8 cellular contexts compared by ENCODE assay signal in genomic region chrX:155028192-155028591, GRCh38. TPM values are rescaled to one million over a fixed set of nuclear protein-coding genes. Genes with fewer than 3 reads are reported as not detected.
DNase-seq lines count a peak whose midpoint lies in the region; ATAC-seq and TF ChIP-seq lines count a peak whose summit lies in the region.

No MANE protein-coding gene starts in this region.

- no peaks in the 10 kb centered on the region for H3K36me3 ChIP-seq in iPS-18a (ENCODE audit: control insufficient read depth, low read depth, low read length)
- H3K36me3 ChIP-seq in thoracic aorta, result no peaks in the 10 kb centered on the region

- H3K9ac ChIP-seq in iPS-18a (ENCODE audit: low read length), result peak overlapping the region; percentile 94

- H3K27ac ChIP-seq in VCaP, result peak overlapping the region; percentile 92
- H3K27ac ChIP-seq in iPS-18a (ENCODE audit: low read length), result no peak overlapping the region
- peak overlapping the region; percentile 94 to 97 for H3K27ac ChIP-seq in thoracic aorta

- H3K4me3 Mint-ChIP-seq in activated T-cell treated with anti-CD3 and anti-CD28 coated beads, Interleukin-2, amount 50 U/mL, for 72 hours, result peak overlapping the region; percentile 81 to 96

- H3K27ac Mint-ChIP-seq in activated T-cell treated with anti-CD3 and anti-CD28 coated beads, Interleukin-2, amount 50 U/mL, for 72 hours, result peak overlapping the region; percentile 99

- no peak for ATAC-seq in activated T-cell treated with anti-CD3 and anti-CD28 coated beads, Interleukin-2, amount 50 U/mL, for 72 hours (replicated peaks in 1 of 2)
- no peak for ATAC-seq in thoracic aorta (ENCODE audit: insufficient number of reproducible peaks, low FRiP score, low read depth)
- no peak for ATAC-seq in GM18907 (IDR thresholded peaks at IDR 0.05; ENCODE audit: unreplicated experiment)

- H3K9me3 Mint-ChIP-seq in activated T-cell treated with anti-CD3 and anti-CD28 coated beads, Interleukin-2, amount 50 U/mL, for 72 hours, result no peaks in the 10 kb centered on the region

- peak overlapping the region; percentile 90 for H3K4me3 ChIP-seq in iPS-18a (ENCODE audit: low read length)
- peak overlapping the region; percentile 82 for H3K4me3 ChIP-seq in thoracic aorta

- H3K9me3 ChIP-seq in iPS-18a (ENCODE audit: control insufficient read depth, low read depth, low read length) (peaks cover 7% of the 10 kb centered on the region), thoracic aorta (no peaks in the 10 kb centered on the region)

- no peaks in the 10 kb centered on the region for H3K27me3 Mint-ChIP-seq in activated T-cell treated with anti-CD3 and anti-CD28 coated beads, Interleukin-2, amount 50 U/mL, for 72 hours (ENCODE audit: low read depth)

- DNase-seq in activated T-cell treated with anti-CD3 and anti-CD28 coated beads, Interleukin-2, amount 50 U/mL, for 72 hours, result no peak
- no peak for DNase-seq in activated T-cell treated with anti-CD3 and anti-CD28 coated beads, Interleukin-2, amount 50 U/mL, for 48 hours
- DNase-seq in thoracic aorta (ENCODE audit: low spot score) (no peak), Ammon's horn (ENCODE audit: low spot score) (no peak)
- no peak for DNase-seq in stimulated activated CD4-positive, alpha-beta T cell treated with anti-CD3 and anti-CD28 coated beads, Interleukin-4, amount 100 ng/mL, for 1 hour

- H3K27me3 ChIP-seq in iPS-18a (ENCODE audit: control insufficient read depth, insufficient read depth, low read length), result no peaks in the 10 kb centered on the region
- no peaks in the 10 kb centered on the region for H3K27me3 ChIP-seq in thoracic aorta (replicated peaks; ENCODE audit: insufficient read depth)

- no peaks in the 10 kb centered on the region for H3K36me3 Mint-ChIP-seq in activated T-cell treated with anti-CD3 and anti-CD28 coated beads, Interleukin-2, amount 50 U/mL, for 72 hours (ENCODE audit: insufficient read depth in 2 of 2)

- no peaks in the 10 kb centered on the region for H3K4me1 ChIP-seq in iPS-18a (ENCODE audit: control insufficient read depth, low read depth, low read length)
- H3K4me1 ChIP-seq in thoracic aorta (ENCODE audit: control insufficient read depth in 1 of 2, low read depth in 2 of 2), result peaks cover 0 to 11% of the 10 kb centered on the region in 2 donors

- TF ChIP-seq CTCF in VCaP (conservative IDR thresholded peaks at IDR 0.05) (no peak), thoracic aorta (IDR thresholded peaks at IDR 0.05) (no peak)

- peaks cover 29% of the 10 kb centered on the region for H3K4me1 Mint-ChIP-seq in activated T-cell treated with anti-CD3 and anti-CD28 coated beads, Interleukin-2, amount 50 U/mL, for 72 hours (ENCODE audit: low read depth)

RNA-seq across cellular contexts. Expression of gene FUNDC2, which starts 1.5 kb away (rescaled TPM):
- total RNA-seq in activated T-cell treated with anti-CD3 and anti-CD28 coated beads, Interleukin-2, amount 50 U/mL, for 72 hours, result 10 to 100 TPM; 34.6 to 42.8 TPM
- total RNA-seq in thoracic aorta, result 10 to 100 TPM; 43.7 to 51.8 TPM

RNA-seq across cellular contexts. Expression of gene F8, which starts 5.7 kb away (rescaled TPM):
- total RNA-seq in activated T-cell treated with anti-CD3 and anti-CD28 coated beads, Interleukin-2, amount 50 U/mL, for 72 hours, result 10 to 100 TPM; 15.0 to 19.5 TPM
- 10 to 100 TPM in 1 of 2 donors, 1 to 10 TPM in 1; 7.7 to 18.1 TPM for total RNA-seq in thoracic aorta

RNA-seq across cellular contexts. Expression of gene CMC4, which starts 42.7 kb away (rescaled TPM):
- total RNA-seq in activated T-cell treated with anti-CD3 and anti-CD28 coated beads, Interleukin-2, amount 50 U/mL, for 72 hours, result 10 to 100 TPM in 1 of 2 donors, 1 to 10 TPM in 1; 9.4 to 15.0 TPM
- 10 to 100 TPM; 11.9 to 32.5 TPM for total RNA-seq in thoracic aorta

RNA-seq across cellular contexts. Expression of gene MTCP1, which starts 42.7 kb away (rescaled TPM):
- total RNA-seq in activated T-cell treated with anti-CD3 and anti-CD28 coated beads, Interleukin-2, amount 50 U/mL, for 72 hours, result 10 to 100 TPM; 18.5 to 33.1 TPM
- total RNA-seq in thoracic aorta, result 10 to 100 TPM in 1 of 2 donors, 1 to 10 TPM in 1; 7.4 to 17.8 TPM

RNA-seq across cellular contexts. Expression of gene BRCC3, which starts 43.1 kb away (rescaled TPM):
- 10 to 100 TPM; 25.9 to 33.3 TPM for total RNA-seq in activated T-cell treated with anti-CD3 and anti-CD28 coated beads, Interleukin-2, amount 50 U/mL, for 72 hours
- total RNA-seq in thoracic aorta, result 10 to 100 TPM in 1 of 2 donors, 1 to 10 TPM in 1; 6.2 to 14.2 TPM
